ENCODE assay signal across 2 cellular contexts in genomic region chr5:136012041-136012804, GRCh38.
TF ChIP-seq lines count a peak whose summit lies in the region.

No MANE protein-coding gene starts in this region.

TF ChIP-seq in endothelial cell of umbilical vein, 7 proteins besides CTCF, POLR2A, EP300 and RAD21:
- TF ChIP-seq JUN (IDR thresholded peaks at IDR 0.05; ENCODE audit: borderline replicate concordance, insufficient read depth, insufficient read length, low read depth) (no peak), MAX (IDR thresholded peaks at IDR 0.05; ENCODE audit: insufficient read depth, insufficient read length) (no peak), EZH2 (IDR thresholded peaks at IDR 0.05; ENCODE audit: borderline replicate concordance, low read depth, low read length, severe bottlenecking) (no peak), GATA2 (IDR thresholded peaks at IDR 0.05; ENCODE audit: insufficient read depth, insufficient read length, low read depth, low read length) (no peak), POLR2AphosphoS5 (IDR thresholded peaks at IDR 0.05; ENCODE audit: insufficient read depth, low read depth, low read length) (no peak), MYC (IDR thresholded peaks at IDR 0.05; ENCODE audit: low read depth, low read length) (no peak), FOS (IDR thresholded peaks at IDR 0.05; ENCODE audit: borderline replicate concordance, insufficient read depth, low read length) (no peak)

TF ChIP-seq in GM23338, 12 proteins besides CTCF, POLR2A, EP300 and RAD21:
- no peak for TF ChIP-seq JUNB (IDR thresholded peaks at IDR 0.05; ENCODE audit: unreplicated experiment)
- TF ChIP-seq POLR2AphosphoS5 (IDR thresholded peaks at IDR 0.05; ENCODE audit: low read depth) = no peak
- TF ChIP-seq CREB1 (CRISPR knock-in tag; IDR thresholded peaks at IDR 0.05; ENCODE audit: low read depth) = no peak
- TF ChIP-seq EZH2phosphoT487 (IDR thresholded peaks at IDR 0.05; ENCODE audit: unreplicated experiment) = no peak
- no peak for TF ChIP-seq NANOG (IDR thresholded peaks at IDR 0.05; ENCODE audit: borderline replicate concordance)
- TF ChIP-seq ETS1 (IDR thresholded peaks at IDR 0.05) = no peak
- TF ChIP-seq REST (IDR thresholded peaks at IDR 0.05; ENCODE audit: unreplicated experiment) = no peak
- no peak for TF ChIP-seq EZH2 (IDR thresholded peaks at IDR 0.05; ENCODE audit: low read depth, unreplicated experiment)
- no peak for TF ChIP-seq ZNF462 (CRISPR knock-in tag; IDR thresholded peaks at IDR 0.05)
- no peak for TF ChIP-seq ZNF331 (CRISPR knock-in tag; IDR thresholded peaks at IDR 0.05; ENCODE audit: low read depth)
